8 cellular contexts compared by ENCODE assay signal in genomic region chr19:42252365-42253244, GRCh38. TPM values are rescaled to one million over a fixed set of nuclear protein-coding genes. Genes with fewer than 3 reads are reported as not detected.
A peak's percentile ranks its signal among the peaks of the same experiment; 100 is the strongest.
DNase-seq lines count a peak whose midpoint lies in the region; ATAC-seq, FAIRE-seq and TF ChIP-seq lines count a peak whose summit lies in the region.

No MANE protein-coding gene starts in this region.

- no peaks in the 10 kb centered on the region for H3K36me3 ChIP-seq in endocrine pancreas (ENCODE audit: control insufficient read depth, insufficient read depth, low read length)
- H3K36me3 ChIP-seq in mesodermal cell (ENCODE audit: control insufficient read depth, insufficient read depth, low read length) = peaks cover 39% of the 10 kb centered on the region
- peaks cover 0 to 11% (median 3%) of the 10 kb centered on the region in 4 donors for H3K36me3 ChIP-seq in transverse colon

- TF ChIP-seq CTCF in transverse colon (IDR thresholded peaks at IDR 0.05) = no peak

- intact Hi-C loops in transverse colon (cut with DNase I; ENCODE audit: low total_unique reads) = no loop called here

- H3K27ac ChIP-seq in mesodermal cell (ENCODE audit: low read depth, low read length, severe bottlenecking) = peak overlapping the region; percentile 81
- peak overlapping the region; percentile 97 to 100 (median 99) for H3K27ac ChIP-seq in transverse colon

- no peaks in the 10 kb centered on the region for H3K27me3 ChIP-seq in endocrine pancreas (ENCODE audit: control insufficient read depth, insufficient read depth, low read length)
- no peaks in the 10 kb centered on the region for H3K27me3 ChIP-seq in transverse colon

- ATAC-seq in GM18870 (IDR thresholded peaks at IDR 0.05; ENCODE audit: unreplicated experiment) (no peak), GM18909 (IDR thresholded peaks at IDR 0.05; ENCODE audit: poor library complexity, unreplicated experiment) (no peak)

- FAIRE-seq in GM18507 (lab: Jason Lieb, UNC) = peak; percentile 35
- FAIRE-seq in RCC 7860 (lab: Jason Lieb, UNC) = no peak

- peak overlapping the region; percentile 34 for H3K9ac ChIP-seq in endocrine pancreas (ENCODE audit: control insufficient read depth, insufficient read depth, low read length)

- H3K9me3 ChIP-seq in endocrine pancreas (ENCODE audit: control insufficient read depth, low read length) (no peaks in the 10 kb centered on the region), mesodermal cell (ENCODE audit: control insufficient read depth, low read length) (no peaks in the 10 kb centered on the region), transverse colon (no peaks in the 10 kb centered on the region)

- in situ Hi-C loops in transverse colon (cut with MboI; ENCODE audit: low pct_ligation_motif_present in 1 of 4, low pct_unique_long_range_greater_than_20kb in 1 of 4, low sequenced_read_pairs in 3 of 4) = no loop called here

- no peak for TF ChIP-seq EP300 in transverse colon (IDR thresholded peaks at IDR 0.05; ENCODE audit: low read depth)

- H3K4me1 ChIP-seq in endocrine pancreas (ENCODE audit: control insufficient read depth, insufficient read depth, low read length) (no peaks in the 10 kb centered on the region), mesodermal cell (ENCODE audit: control insufficient read depth, insufficient read depth, low read length, poor library complexity, severe bottlenecking) (peaks cover 45% of the 10 kb centered on the region), transverse colon (peaks cover 31 to 55% (median 42%) of the 10 kb centered on the region in 4 donors)

- DNase-seq in GM18507 (ENCODE audit: extremely low spot score, insufficient read length, low read depth) = no peak
- DNase-seq in RPMI7951 (ENCODE audit: low read depth) = peak; percentile 54
- DNase-seq in transverse colon = no peak
- DNase-seq in RCC 7860 (ENCODE audit: low spot score) = no peak

- WGBS in mesodermal cell (ENCODE audit: insufficient coverage in 2 of 2), 2 experiments = 24 to 26% methylated on average over 9 to 12 of the region's 27 CpGs
- 14% methylated on average over 27 of the region's 27 CpGs; no CpG with 5 or more reads in 1 of the 2 donors for WGBS in transverse colon (ENCODE audit: low coverage in 1 of 2), 2 donors

- H3K4me3 ChIP-seq in endocrine pancreas (ENCODE audit: control insufficient read depth, insufficient read depth, low read length) (no peak overlapping the region), mesodermal cell (ENCODE audit: extremely low read depth, insufficient read depth, low read length, poor library complexity, severe bottlenecking) (peak overlapping the region; percentile 96), transverse colon (peak overlapping the region; percentile 72 to 99 (median 90))

- no peak for TF ChIP-seq POLR2A in transverse colon (IDR thresholded peaks at IDR 0.05)

RNA-seq across cellular contexts. Expression of gene ERF, which starts 2.3 kb away (rescaled TPM):
- total RNA-seq in RPMI7951 (2014; rRNA removed; shearing (Covaris generic)) = 31.6 and 40.1 TPM in 2 replicates
- polyA plus RNA-seq in mesodermal cell (2013, experiment 1 of 2) = 89.7 TPM
- 85.3 TPM for polyA plus RNA-seq in mesodermal cell (2013, experiment 2 of 2)
- total RNA-seq in transverse colon = 10 to 100 TPM; 20.9 to 67.3 (median 30.5) TPM

RNA-seq across cellular contexts. Expression of gene GSK3A, which starts 10.2 kb away (rescaled TPM):
- 26.7 and 30.2 TPM in 2 replicates for total RNA-seq in RPMI7951 (2014; rRNA removed; shearing (Covaris generic))
- polyA plus RNA-seq in mesodermal cell (2013, experiment 1 of 2) = 61.9 TPM
- 56.5 TPM for polyA plus RNA-seq in mesodermal cell (2013, experiment 2 of 2)
- total RNA-seq in transverse colon = 10 to 100 TPM; 10.7 to 46.4 (median 31.0) TPM

RNA-seq across cellular contexts. Expression of gene CIC, which starts 16.4 kb away (rescaled TPM):
- 12.9 and 14.6 TPM in 2 replicates for total RNA-seq in RPMI7951 (2014; rRNA removed; shearing (Covaris generic))
- 42.9 TPM for polyA plus RNA-seq in mesodermal cell (2013, experiment 1 of 2)
- 37.1 TPM for polyA plus RNA-seq in mesodermal cell (2013, experiment 2 of 2)
- total RNA-seq in transverse colon = 10 to 100 TPM; 35.1 to 96.5 (median 43.6) TPM

RNA-seq across cellular contexts. Expression of gene ZNF526, which starts 32.5 kb away (rescaled TPM):
- 7.2 and 7.3 TPM in 2 replicates for total RNA-seq in RPMI7951 (2014; rRNA removed; shearing (Covaris generic))
- polyA plus RNA-seq in mesodermal cell (2013, experiment 1 of 2) = 9.7 TPM
- 7.4 TPM for polyA plus RNA-seq in mesodermal cell (2013, experiment 2 of 2)
- 10 to 100 TPM in 1 of 4 donors, 1 to 10 TPM in 3; 6.4 to 19.5 (median 6.8) TPM for total RNA-seq in transverse colon

RNA-seq across cellular contexts. Expression of gene DEDD2, which starts 35.1 kb away (rescaled TPM):
- total RNA-seq in RPMI7951 (2014; rRNA removed; shearing (Covaris generic)) = 13.8 and 14.4 TPM in 2 replicates
- polyA plus RNA-seq in mesodermal cell (2013, experiment 1 of 2) = 24.9 TPM
- 19.5 TPM for polyA plus RNA-seq in mesodermal cell (2013, experiment 2 of 2)
- 10 to 100 TPM; 52.2 to 90.8 (median 63.0) TPM for total RNA-seq in transverse colon
